Comparison of ENCODE assay signal across 1 cellular context in the genomic region with DNA sequence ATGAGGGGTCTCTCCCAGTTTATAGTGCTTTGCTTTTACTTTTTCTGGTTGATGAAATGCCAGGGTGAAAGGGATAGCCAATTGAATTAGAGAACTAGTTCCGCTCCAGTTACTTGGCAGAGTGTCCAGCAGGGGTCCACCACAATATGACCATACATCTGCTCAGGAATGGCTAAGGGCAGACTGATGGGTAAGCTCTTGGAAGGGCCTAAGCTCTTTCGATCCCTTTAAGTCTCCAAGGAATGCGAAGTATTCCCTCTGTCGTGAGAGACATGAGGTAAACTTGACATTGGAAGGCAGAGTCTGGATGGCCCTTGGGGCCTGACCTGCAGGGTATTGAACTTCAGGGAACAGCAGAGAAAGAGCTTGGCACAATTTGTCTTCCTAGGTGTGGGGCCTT.
TF ChIP-seq lines count a peak whose summit lies in the region.

No MANE protein-coding gene starts in this region.

TF ChIP-seq in WTC11, 78 proteins besides CTCF, POLR2A, EP300 and RAD21 (continued from another document):
- TF ChIP-seq, protein P1, sequence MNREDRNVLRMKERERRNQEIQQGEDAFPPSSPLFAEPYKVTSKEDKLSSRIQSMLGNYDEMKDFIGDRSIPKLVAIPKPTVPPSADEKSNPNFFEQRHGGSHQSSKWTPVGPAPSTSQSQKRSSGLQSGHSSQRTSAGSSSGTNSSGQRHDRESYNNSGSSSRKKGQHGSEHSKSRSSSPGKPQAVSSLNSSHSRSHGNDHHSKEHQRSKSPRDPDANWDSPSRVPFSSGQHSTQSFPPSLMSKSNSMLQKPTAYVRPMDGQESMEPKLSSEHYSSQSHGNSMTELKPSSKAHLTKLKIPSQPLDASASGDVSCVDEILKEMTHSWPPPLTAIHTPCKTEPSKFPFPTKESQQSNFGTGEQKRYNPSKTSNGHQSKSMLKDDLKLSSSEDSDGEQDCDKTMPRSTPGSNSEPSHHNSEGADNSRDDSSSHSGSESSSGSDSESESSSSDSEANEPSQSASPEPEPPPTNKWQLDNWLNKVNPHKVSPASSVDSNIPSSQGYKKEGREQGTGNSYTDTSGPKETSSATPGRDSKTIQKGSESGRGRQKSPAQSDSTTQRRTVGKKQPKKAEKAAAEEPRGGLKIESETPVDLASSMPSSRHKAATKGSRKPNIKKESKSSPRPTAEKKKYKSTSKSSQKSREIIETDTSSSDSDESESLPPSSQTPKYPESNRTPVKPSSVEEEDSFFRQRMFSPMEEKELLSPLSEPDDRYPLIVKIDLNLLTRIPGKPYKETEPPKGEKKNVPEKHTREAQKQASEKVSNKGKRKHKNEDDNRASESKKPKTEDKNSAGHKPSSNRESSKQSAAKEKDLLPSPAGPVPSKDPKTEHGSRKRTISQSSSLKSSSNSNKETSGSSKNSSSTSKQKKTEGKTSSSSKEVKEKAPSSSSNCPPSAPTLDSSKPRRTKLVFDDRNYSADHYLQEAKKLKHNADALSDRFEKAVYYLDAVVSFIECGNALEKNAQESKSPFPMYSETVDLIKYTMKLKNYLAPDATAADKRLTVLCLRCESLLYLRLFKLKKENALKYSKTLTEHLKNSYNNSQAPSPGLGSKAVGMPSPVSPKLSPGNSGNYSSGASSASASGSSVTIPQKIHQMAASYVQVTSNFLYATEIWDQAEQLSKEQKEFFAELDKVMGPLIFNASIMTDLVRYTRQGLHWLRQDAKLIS (CRISPR knock-in tag; IDR thresholded peaks at IDR 0.05; ENCODE audit: borderline replicate concordance) = no peak
- TF ChIP-seq FOXK1 (CRISPR knock-in tag; IDR thresholded peaks at IDR 0.05) = no peak
